1 cellular context compared by ENCODE assay signal in genomic region chrX:130139474-130140201, GRCh38.
TF ChIP-seq lines count a peak whose summit lies in the region.

No MANE protein-coding gene starts in this region.

TF ChIP-seq in K562, 482 proteins besides CTCF, POLR2A, EP300 and RAD21:
- TF ChIP-seq MEF2A (IDR thresholded peaks at IDR 0.05; ENCODE audit: control insufficient read depth, low read depth, low read length) (peak; percentile 97), TBL1XR1 (IDR thresholded peaks at IDR 0.05; ENCODE audit: low read length in 2 of 2) (peak in 1 of 2 experiments; percentile 77; a peak in 2 of 4 replicates), THAP12 (CRISPR knock-in tag; IDR thresholded peaks at IDR 0.05) (no peak), IRF2 (CRISPR knock-in tag; IDR thresholded peaks at IDR 0.05) (no peak), ZNF511 (CRISPR knock-in tag; IDR thresholded peaks at IDR 0.05) (no peak), MAZ (CRISPR knock-in tag; conservative IDR thresholded peaks at IDR 0.05 in 1 of 2, IDR thresholded peaks at IDR 0.05 in 1 of 2) (no peak), SMARCE1 (IDR thresholded peaks at IDR 0.05) (peak; percentile 25; the same call in 1 of the 2 replicates), DPF2 (IDR thresholded peaks at IDR 0.05) (peak; percentile 53; the same call in 1 of the 2 replicates), THAP7 (CRISPR knock-in tag; IDR thresholded peaks at IDR 0.05) (no peak), ARID1B (IDR thresholded peaks at IDR 0.05) (peak; percentile 46; the same call in 1 of the 2 replicates), NEUROD1 (IDR thresholded peaks at IDR 0.05; ENCODE audit: borderline replicate concordance, low read depth, low read length, partially characterized antibody) (no peak), NFIC (IDR thresholded peaks at IDR 0.05) (peak; percentile 55), SMAD4 (CRISPR knock-in tag; conservative IDR thresholded peaks at IDR 0.05) (peak; percentile 70), SPI1 (IDR thresholded peaks at IDR 0.05; ENCODE audit: borderline replicate concordance, low read depth, low read length) (peak; percentile 95), PRDM10 (IDR thresholded peaks at IDR 0.05; ENCODE audit: partially characterized antibody) (peak; percentile 78), JUND (IDR thresholded peaks at IDR 0.05; ENCODE audit: borderline replicate concordance, low read depth, low read length) (peak; percentile 40; the same call in 1 of the 2 replicates), JUND (tag; IDR thresholded peaks at IDR 0.05; ENCODE audit: borderline replicate concordance, low read depth, low read length) (no peak), CBFB (CRISPR knock-in tag; IDR thresholded peaks at IDR 0.05) (no peak), CREM (IDR thresholded peaks at IDR 0.05; ENCODE audit: low read depth) (no peak), MEF2D (tag; conservative IDR thresholded peaks at IDR 0.05; ENCODE audit: low read depth) (peak; percentile 91), XRCC3 (IDR thresholded peaks at IDR 0.05) (no peak), CBFA2T3 (IDR thresholded peaks at IDR 0.05) (peak; percentile 35; the same call in 1 of the 2 replicates), TCF3 (CRISPR knock-in tag; IDR thresholded peaks at IDR 0.05) (peak; percentile 30), SMARCA4 (IDR thresholded peaks at IDR 0.05) (0 out of 2 replicates have a peak, but pooled peaks have one; percentile 35), NCOR1 (IDR thresholded peaks at IDR 0.05) (0 out of 2 replicates have a peak, but pooled peaks have one; percentile 42), CCNT2 (IDR thresholded peaks at IDR 0.05; ENCODE audit: borderline replicate concordance, extremely low read depth, insufficient read length, low read depth, low read length) (peak; percentile 14), ZNF12 (CRISPR knock-in tag; IDR thresholded peaks at IDR 0.05) (no peak), HMBOX1 (IDR thresholded peaks at IDR 0.05) (peak; percentile 30; the same call in 1 of the 2 replicates)
